Comparison of ENCODE assay signal across 37 cellular contexts in the genomic region with DNA sequence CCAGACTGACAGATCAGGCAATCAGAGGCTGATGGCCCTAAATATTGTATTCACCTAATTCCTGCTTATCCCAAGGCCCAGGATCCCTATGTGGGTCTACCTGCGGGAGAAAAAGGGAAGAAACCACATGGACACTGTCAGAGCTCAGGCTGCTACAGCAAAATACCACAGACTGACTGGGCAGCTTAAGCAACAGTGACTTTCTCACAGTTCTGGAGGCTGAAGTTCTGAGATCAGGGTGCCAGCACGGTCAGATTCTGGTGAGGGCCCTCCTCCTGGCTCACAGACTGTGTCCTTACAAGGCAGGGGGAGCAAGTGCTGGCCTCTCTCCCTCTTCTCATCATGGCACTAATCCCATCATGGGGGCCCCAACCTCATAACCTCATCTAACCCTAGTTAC.
"Had no signal": no experiment of that assay in that cellular context is flagged by ENCODE, and none has a peak within 500 bp of the region (broad histone marks: within the 10 kb centered on the region; RNA-seq: fewer than 3 reads in every experiment).

No MANE protein-coding gene starts in this region.

- H3K9me3 Mint-ChIP-seq: activated naive CD4-positive, alpha-beta T cell treated with anti-CD3 and anti-CD28 coated beads for 36 hours; activated naive CD4-positive, alpha-beta T cell treated with anti-CD3 and anti-CD28 coated beads, Interleukin-2, amount 10 ng/mL, durations not matched to agents 7 days and 5 days; activated naive CD4-positive, alpha-beta T cell treated with anti-CD3 and anti-CD28 coated beads, Interleukin-2, amount 50 U/mL, for 24 hours; activated naive CD4-positive, alpha-beta T cell treated with anti-CD3 and anti-CD28 coated beads, Interleukin-2, amount 50 U/mL, for 72 hours; activated naive CD8-positive, alpha-beta T cell treated with anti-CD3 and anti-CD28 coated beads for 36 hours; activated naive CD8-positive, alpha-beta T cell treated with anti-CD3 and anti-CD28 coated beads, Interleukin-2, amount 10 ng/mL, durations not matched to agents 7 days and 5 days; activated naive CD8-positive, alpha-beta T cell treated with anti-CD3 and anti-CD28 coated beads, Interleukin-2, amount 50 U/mL, for 24 hours; activated T-cell treated with anti-CD3 and anti-CD28 coated beads, Interleukin-2, amount 50 U/mL, for 24 hours; activated T-cell treated with anti-CD3 and anti-CD28 coated beads, Interleukin-2, amount 50 U/mL, for 4 hours; activated T-cell treated with anti-CD3 and anti-CD28 coated beads, Interleukin-2, amount 50 U/mL, for 72 hours; activated T-helper 1 cell treated with anti-CD3 and anti-CD28 coated beads, Interleukin-12 subunit alpha, Interleukin-12 subunit beta, Interleukin-2, Interleukin-4 antibody, amounts not matched to agents 30 ng/mL and 10 ng/mL and 1 ng/mL, durations not matched to agents 14 hours and 24 hours and 36 hours; activated T-helper 17 cell treated with anti-CD3 and anti-CD28 coated beads, Interleukin-2, amount 50 U/mL, for 72 hours; activated T-helper 2 cell treated with anti-CD3 and anti-CD28 coated beads, Interferon-gamma antibody, Interleukin-2, Interleukin-4, amounts not matched to agents 10 μg/mL and 5 μg/mL and 100 μg/mL, durations not matched to agents 14 hours and 24 hours and 36 hours; brain; central memory CD8-positive, alpha-beta T cell had no signal

- H3K4me3 ChIP-seq: adrenal gland, ascending aorta, body of pancreas, breast epithelium, cardiac muscle cell had no signal

- H3K27ac ChIP-seq: adrenal gland, ascending aorta, body of pancreas, brain microvascular endothelial cell, breast epithelium, cardiac muscle cell had no signal

- H3K36me3 ChIP-seq: adrenal gland, ascending aorta, brain microvascular endothelial cell, breast epithelium, cardiac muscle cell had no signal

- H3K27me3 Mint-ChIP-seq: activated naive CD4-positive, alpha-beta T cell treated with anti-CD3 and anti-CD28 coated beads, Interleukin-2, amount 50 U/mL, for 24 hours; activated naive CD8-positive, alpha-beta T cell; activated naive CD8-positive, alpha-beta T cell treated with anti-CD3 and anti-CD28 coated beads for 36 hours; activated naive CD8-positive, alpha-beta T cell treated with anti-CD3 and anti-CD28 coated beads, Interleukin-2, amount 50 U/mL, for 24 hours; activated T-cell treated with anti-CD3 and anti-CD28 coated beads, Interleukin-2, amount 50 U/mL, for 24 hours; activated T-helper 17 cell treated with anti-CD3 and anti-CD28 coated beads, Interleukin-2, amount 50 U/mL, for 72 hours; central memory CD8-positive, alpha-beta T cell had no signal

- H3K4me1 ChIP-seq: adrenal gland, ascending aorta, body of pancreas, breast epithelium had no signal

- H3K27me3 ChIP-seq: adrenal gland, ascending aorta, body of pancreas, brain microvascular endothelial cell, breast epithelium, cardiac muscle cell had no signal

- ATAC-seq: activated naive CD4-positive, alpha-beta T cell treated with anti-CD3 and anti-CD28 coated beads, Interleukin-2, amount 50 U/mL, for 72 hours; activated naive CD8-positive, alpha-beta T cell treated with anti-CD3 and anti-CD28 coated beads, Interleukin-2, amount 50 U/mL, for 24 hours; activated T-cell treated with anti-CD3 and anti-CD28 coated beads, Interleukin-2, amount 50 U/mL, for 4 hours; activated T-cell treated with anti-CD3 and anti-CD28 coated beads, Interleukin-2, amount 50 U/mL, for 72 hours; activated T-helper 17 cell treated with anti-CD3 and anti-CD28 coated beads, Interleukin-2, amount 50 U/mL, for 72 hours; body of pancreas had no signal

- H3K9me3 ChIP-seq: adrenal gland, ascending aorta, body of pancreas, breast epithelium had no signal

- H3K4me1 Mint-ChIP-seq: activated naive CD4-positive, alpha-beta T cell treated with anti-CD3 and anti-CD28 coated beads, Interleukin-2, amount 10 ng/mL, durations not matched to agents 7 days and 5 days; activated naive CD4-positive, alpha-beta T cell treated with anti-CD3 and anti-CD28 coated beads, Interleukin-2, amount 50 U/mL, for 24 hours; activated naive CD8-positive, alpha-beta T cell treated with anti-CD3 and anti-CD28 coated beads for 36 hours; activated naive CD8-positive, alpha-beta T cell treated with anti-CD3 and anti-CD28 coated beads, Interleukin-2, amount 10 ng/mL, durations not matched to agents 7 days and 5 days; activated naive CD8-positive, alpha-beta T cell treated with anti-CD3 and anti-CD28 coated beads, Interleukin-2, amount 50 U/mL, for 24 hours; activated T-helper 17 cell treated with anti-CD3 and anti-CD28 coated beads, Interleukin-2, amount 50 U/mL, for 72 hours; central memory CD8-positive, alpha-beta T cell had no signal

- DNase-seq: activated effector memory CD4-positive, alpha-beta T cell treated with anti-CD3 and anti-CD28 coated beads, Interleukin-2, amount 50 U/mL, for 16 hours; activated effector memory CD4-positive, alpha-beta T cell treated with Interleukin-2 at 50 U/mL for 16 hours; activated gamma-delta T cell; activated gamma-delta T cell treated with Interleukin-2 at 50 U/mL for 16 hours; activated naive CD4-positive, alpha-beta T cell; activated naive CD4-positive, alpha-beta T cell treated with anti-CD3 and anti-CD28 coated beads for 36 hours; activated naive CD4-positive, alpha-beta T cell treated with anti-CD3 and anti-CD28 coated beads, Interleukin-2, amount 10 ng/mL, durations not matched to agents 7 days and 5 days; activated naive CD4-positive, alpha-beta T cell treated with anti-CD3 and anti-CD28 coated beads, Interleukin-2, amount 50 U/mL, for 16 hours; activated naive CD4-positive, alpha-beta T cell treated with Interleukin-2 at 50 U/mL for 16 hours; activated naive CD8-positive, alpha-beta T cell treated with anti-CD3 and anti-CD28 coated beads for 36 hours; activated naive CD8-positive, alpha-beta T cell treated with anti-CD3 and anti-CD28 coated beads, Interleukin-2, amount 10 ng/mL, durations not matched to agents 7 days and 5 days; activated naive CD8-positive, alpha-beta T cell treated with anti-CD3 and anti-CD28 coated beads, Interleukin-2, amount 50 U/mL, for 24 hours; activated T-cell treated with anti-CD3 and anti-CD28 coated beads for 4 hours; activated T-cell treated with anti-CD3 and anti-CD28 coated beads, Interleukin-2, amount 50 U/mL, for 1 hour; activated T-cell treated with anti-CD3 and anti-CD28 coated beads, Interleukin-2, amount 50 U/mL, for 24 hours; activated T-cell treated with anti-CD3 and anti-CD28 coated beads, Interleukin-2, amount 50 U/mL, for 4 hours; activated T-cell treated with anti-CD3 and anti-CD28 coated beads, Interleukin-2, amount 50 U/mL, for 48 hours; activated T-cell treated with anti-CD3 and anti-CD28 coated beads, Interleukin-2, amount 50 U/mL, for 72 hours; adrenal gland; amniotic stem cell; amygdala; anterior cingulate cortex; aorta; body of pancreas; brain microvascular endothelial cell; central memory CD4-positive, alpha-beta T cell had no signal

- H3K4me3 Mint-ChIP-seq: activated naive CD4-positive, alpha-beta T cell treated with anti-CD3 and anti-CD28 coated beads for 36 hours; activated naive CD4-positive, alpha-beta T cell treated with anti-CD3 and anti-CD28 coated beads, Interleukin-2, amount 10 ng/mL, durations not matched to agents 7 days and 5 days; activated naive CD4-positive, alpha-beta T cell treated with anti-CD3 and anti-CD28 coated beads, Interleukin-2, amount 50 U/mL, for 24 hours; activated naive CD8-positive, alpha-beta T cell; activated naive CD8-positive, alpha-beta T cell treated with anti-CD3 and anti-CD28 coated beads for 36 hours; activated naive CD8-positive, alpha-beta T cell treated with anti-CD3 and anti-CD28 coated beads, Interleukin-2, amount 10 ng/mL, durations not matched to agents 7 days and 5 days; activated naive CD8-positive, alpha-beta T cell treated with anti-CD3 and anti-CD28 coated beads, Interleukin-2, amount 50 U/mL, for 24 hours; activated T-cell treated with anti-CD3 and anti-CD28 coated beads, Interleukin-2, amount 50 U/mL, for 24 hours; activated T-cell treated with anti-CD3 and anti-CD28 coated beads, Interleukin-2, amount 50 U/mL, for 4 hours; activated T-cell treated with anti-CD3 and anti-CD28 coated beads, Interleukin-2, amount 50 U/mL, for 72 hours; activated T-helper 1 cell treated with anti-CD3 and anti-CD28 coated beads, Interleukin-12 subunit alpha, Interleukin-12 subunit beta, Interleukin-2, Interleukin-4 antibody, amounts not matched to agents 30 ng/mL and 10 ng/mL and 1 ng/mL, durations not matched to agents 14 hours and 24 hours and 36 hours; activated T-helper 17 cell treated with anti-CD3 and anti-CD28 coated beads, Interleukin-2, amount 50 U/mL, for 72 hours; brain; central memory CD8-positive, alpha-beta T cell had no signal

- H3K27ac Mint-ChIP-seq: activated naive CD4-positive, alpha-beta T cell treated with anti-CD3 and anti-CD28 coated beads for 36 hours; activated naive CD4-positive, alpha-beta T cell treated with anti-CD3 and anti-CD28 coated beads, Interleukin-2, amount 10 ng/mL, durations not matched to agents 7 days and 5 days; activated naive CD4-positive, alpha-beta T cell treated with anti-CD3 and anti-CD28 coated beads, Interleukin-2, amount 50 U/mL, for 24 hours; activated naive CD4-positive, alpha-beta T cell treated with anti-CD3 and anti-CD28 coated beads, Interleukin-2, amount 50 U/mL, for 72 hours; activated naive CD8-positive, alpha-beta T cell; activated naive CD8-positive, alpha-beta T cell treated with anti-CD3 and anti-CD28 coated beads for 36 hours; activated naive CD8-positive, alpha-beta T cell treated with anti-CD3 and anti-CD28 coated beads, Interleukin-2, amount 10 ng/mL, durations not matched to agents 7 days and 5 days; activated naive CD8-positive, alpha-beta T cell treated with anti-CD3 and anti-CD28 coated beads, Interleukin-2, amount 50 U/mL, for 24 hours; activated T-cell treated with anti-CD3 and anti-CD28 coated beads, Interleukin-2, amount 50 U/mL, for 24 hours; activated T-cell treated with anti-CD3 and anti-CD28 coated beads, Interleukin-2, amount 50 U/mL, for 72 hours; activated T-helper 1 cell treated with anti-CD3 and anti-CD28 coated beads, Interleukin-12 subunit alpha, Interleukin-12 subunit beta, Interleukin-2, Interleukin-4 antibody, amounts not matched to agents 30 ng/mL and 10 ng/mL and 1 ng/mL, durations not matched to agents 14 hours and 24 hours and 36 hours; activated T-helper 17 cell treated with anti-CD3 and anti-CD28 coated beads, Interleukin-2, amount 50 U/mL, for 72 hours; activated T-helper 2 cell treated with anti-CD3 and anti-CD28 coated beads, Interferon-gamma antibody, Interleukin-2, Interleukin-4, amounts not matched to agents 10 μg/mL and 5 μg/mL and 100 μg/mL, durations not matched to agents 14 hours and 24 hours and 36 hours had no signal

- H3K36me3 Mint-ChIP-seq: activated naive CD4-positive, alpha-beta T cell treated with anti-CD3 and anti-CD28 coated beads, Interleukin-2, amount 10 ng/mL, durations not matched to agents 7 days and 5 days; activated naive CD4-positive, alpha-beta T cell treated with anti-CD3 and anti-CD28 coated beads, Interleukin-2, amount 50 U/mL, for 24 hours; activated naive CD4-positive, alpha-beta T cell treated with anti-CD3 and anti-CD28 coated beads, Interleukin-2, amount 50 U/mL, for 72 hours; activated naive CD8-positive, alpha-beta T cell; activated naive CD8-positive, alpha-beta T cell treated with anti-CD3 and anti-CD28 coated beads for 36 hours; activated naive CD8-positive, alpha-beta T cell treated with anti-CD3 and anti-CD28 coated beads, Interleukin-2, amount 10 ng/mL, durations not matched to agents 7 days and 5 days; brain had no signal
